Comparison of ENCODE assay signal across 11 cellular contexts in the genomic region with DNA sequence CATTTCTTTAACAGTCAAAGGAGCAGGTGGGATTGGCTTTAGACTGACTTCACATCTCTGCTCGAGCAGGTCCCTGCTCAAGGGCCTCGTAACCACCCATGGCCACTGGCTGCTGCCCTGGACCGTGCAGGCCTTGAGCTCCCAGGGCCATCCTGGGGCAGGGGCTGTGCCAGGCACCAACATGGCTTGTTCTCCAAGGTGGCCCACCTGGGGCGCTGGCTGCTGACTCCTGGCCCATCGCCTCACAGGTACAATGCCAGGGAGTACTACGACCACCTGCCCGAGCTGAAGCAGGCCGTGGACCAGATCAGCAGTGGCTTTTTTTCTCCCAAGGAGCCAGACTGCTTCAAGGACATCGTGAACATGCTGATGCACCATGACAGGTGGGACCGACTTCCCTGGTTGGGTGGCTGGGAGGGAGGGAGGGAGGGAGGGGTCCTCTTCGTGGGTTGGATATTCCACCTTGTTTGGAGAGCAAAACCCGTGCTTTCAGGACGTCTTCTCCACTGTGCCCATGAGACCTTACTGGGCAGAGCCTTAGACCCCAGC. TPM values are rescaled to one million over a fixed set of nuclear protein-coding genes. Genes with fewer than 3 reads are reported as not detected.
DNase-seq lines count a peak whose midpoint lies in the region; ATAC-seq and TF ChIP-seq lines count a peak whose summit lies in the region.
"Had no signal": no experiment of that assay in that cellular context is flagged by ENCODE, and none has a peak within 500 bp of the region (broad histone marks: within the 10 kb centered on the region; RNA-seq: fewer than 3 reads in every experiment).

No MANE protein-coding gene starts in this region.

- TF ChIP-seq EP300 in stomach (IDR thresholded peaks at IDR 0.05), result no peak

- no peak overlapping the region for H3K4me2 ChIP-seq in Karpas-422 (ENCODE audit: low read depth, low read length, poor library complexity, severe bottlenecking)

- H3K36me3 ChIP-seq in Karpas-422 (ENCODE audit: insufficient read depth, low read length) (peaks cover 40% of the 10 kb centered on the region), stomach (peaks cover 16 to 90% (median 75%) of the 10 kb centered on the region in 4 donors)

- no peak for TF ChIP-seq POLR2A in stomach (IDR thresholded peaks at IDR 0.05)

- intact Hi-C loops in right cardiac atrium (cut with DNase I), result loop anchor here in 1 of 4 donors (10.0 kb wide), 3 partner anchors 69 to 101 kb away; partner anchors contain the start of genes ABHD12 and ENTPD6
- intact Hi-C loops in stomach (cut with DNase I; ENCODE audit: low total_unique reads), result no loop called here

- H3K9me2 ChIP-seq in Karpas-422 (replicated peaks; ENCODE audit: insufficient read depth, low read length), result no peaks in the 10 kb centered on the region

- peak overlapping the region; percentile 8; the same call in 1 of the 2 replicates for H3K9ac ChIP-seq in Karpas-422 (ENCODE audit: low read length)

- 80% methylated on average over 13 of the region's 13 CpGs for WGBS in right cardiac atrium
- WGBS in stomach, 5 donors, result 84 to 91% (median 88%) methylated on average over 5 to 13 of the region's 13 CpGs

- H3K27ac ChIP-seq in Karpas-422 (ENCODE audit: low read length), result peak overlapping the region; percentile 86; the same call in 1 of the 2 replicates
- peak overlapping the region; percentile 34 for H3K27ac ChIP-seq in VCaP
- peak overlapping the region; percentile 37 for H3K27ac ChIP-seq in right cardiac atrium (ENCODE audit: low read length)
- peak overlapping the region in 3 of 5 donors; percentile 54 to 79 (median 69) for H3K27ac ChIP-seq in stomach

- H3K27me3 ChIP-seq in Karpas-422 (ENCODE audit: low read length), result no peaks in the 10 kb centered on the region
- H3K27me3 ChIP-seq in right cardiac atrium (ENCODE audit: control insufficient read depth, insufficient read depth), result no peaks in the 10 kb centered on the region
- no peaks in the 10 kb centered on the region for H3K27me3 ChIP-seq in stomach

- H3K4me1 ChIP-seq in Karpas-422 (ENCODE audit: low read length) (peaks cover 49% of the 10 kb centered on the region), right cardiac atrium (ENCODE audit: control insufficient read depth, insufficient read depth, low read length) (peaks cover 5% of the 10 kb centered on the region), stomach (peaks cover 17 to 36% (median 36%) of the 10 kb centered on the region in 4 donors)
- H3K4me1 ChIP-seq: HAP-1 had no signal

- H3K79me2 ChIP-seq in Karpas-422 (ENCODE audit: low read length), result no peaks in the 10 kb centered on the region

- no peak for DNase-seq in Karpas-422
- peak in 1 of 3 donors; percentile 54 for DNase-seq in right cardiac atrium
- DNase-seq in stomach, result no peak
- no peak for DNase-seq in NCI-H82 (lab: John Stamatoyannopoulos, UW)
- DNase-seq: lower lobe of right lung, NCI-H446, SIG-M5 had no signal

- TF ChIP-seq CTCF in VCaP (conservative IDR thresholded peaks at IDR 0.05), result no peak
- TF ChIP-seq CTCF in stomach (IDR thresholded peaks at IDR 0.05), result no peak

- H3K4me3 ChIP-seq in Karpas-422 (ENCODE audit: low read length), result no peak overlapping the region
- no peak overlapping the region for H3K4me3 ChIP-seq in right cardiac atrium (ENCODE audit: low read length)
- H3K4me3 ChIP-seq in stomach, result no peak overlapping the region
- H3K4me3 ChIP-seq: HAP-1, lower lobe of right lung had no signal

- H2AFZ ChIP-seq in Karpas-422 (ENCODE audit: low read length), result no peak overlapping the region

- H3K9me3 ChIP-seq in Karpas-422 (ENCODE audit: low read length) (no peaks in the 10 kb centered on the region), right cardiac atrium (ENCODE audit: control insufficient read depth, low read length) (no peaks in the 10 kb centered on the region), stomach (no peaks in the 10 kb centered on the region)
- H3K9me3 ChIP-seq: HAP-1, lower lobe of right lung had no signal

- ATAC-seq in right cardiac atrium (peak in 1 of 2 donors; percentile 0), GM21381 (IDR thresholded peaks at IDR 0.05; ENCODE audit: unreplicated experiment) (no peak), GM21367 (IDR thresholded peaks at IDR 0.05; ENCODE audit: unreplicated experiment) (no peak)

- H4K20me1 ChIP-seq in Karpas-422 (ENCODE audit: insufficient read depth, low read depth, low read length), result peaks cover 8% of the 10 kb centered on the region; the same call in 1 of the 2 replicates

RNA-seq across cellular contexts. Expression of gene PYGB, which starts 46.1 kb away (rescaled TPM):
- total RNA-seq in Karpas-422 (2014; rRNA removed; shearing (Covaris generic); ENCODE audit: low replicate concordance), result 188 and 302 TPM in 2 replicates
- 100 to 1,000 TPM; 154 to 219 (median 194) TPM for total RNA-seq in right cardiac atrium
- 136 TPM for polyA plus RNA-seq in right cardiac atrium
- 100 to 1,000 TPM in 2 of 5 donors, 10 to 100 TPM in 3; 34.4 to 116 (median 78.8) TPM for total RNA-seq in stomach
- 10 to 100 TPM; 23.1 to 34.0 (median 28.8) TPM for polyA plus RNA-seq in stomach

Comparison
In these comparisons a context has a peak if more than half of its experiments do, and no peak if none do; other contexts are left out.
1. H3K27ac ChIP-seq: peak in every context shown above with its lines; median percentile 86 in Karpas-422; 69 in stomach; 37 in right cardiac atrium; 34 in VCaP.